Comparison of ENCODE assay signal across 1 cellular context in the genomic region with DNA sequence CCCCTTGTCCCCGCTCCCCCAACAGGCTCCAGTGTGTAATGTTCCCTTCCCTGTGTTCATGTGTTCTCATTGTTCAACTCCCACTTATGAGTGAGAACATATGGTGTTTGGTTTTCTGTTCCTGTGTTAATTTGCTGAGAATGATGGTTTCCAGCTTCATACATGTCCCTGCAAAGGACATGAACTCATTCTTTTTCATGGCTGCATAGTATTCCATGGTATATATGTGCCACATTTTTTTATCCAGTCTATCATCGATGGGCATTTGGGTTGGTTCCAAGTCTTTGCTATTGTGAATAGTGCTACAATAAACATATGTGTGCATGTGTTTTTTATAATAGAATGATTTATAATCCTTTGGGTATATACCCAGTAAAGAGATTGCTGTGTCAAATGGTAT.
A peak's percentile ranks its signal among the peaks of the same experiment; 100 is the strongest.
TF ChIP-seq lines count a peak whose summit lies in the region.

No MANE protein-coding gene starts in this region.

TF ChIP-seq in HEK293, 187 proteins besides CTCF, POLR2A, EP300 and RAD21:
- TF ChIP-seq ZNF280D (tag by site-specific recombination; IDR thresholded peaks at IDR 0.05), result 0 out of 2 replicates have a peak, but pooled peaks have one; percentile 10
- TF ChIP-seq ZNF146 (tag by site-specific recombination; IDR thresholded peaks at IDR 0.05), result peak; percentile 87
